ENCODE assay signal across 1 cellular context in the genomic region with DNA sequence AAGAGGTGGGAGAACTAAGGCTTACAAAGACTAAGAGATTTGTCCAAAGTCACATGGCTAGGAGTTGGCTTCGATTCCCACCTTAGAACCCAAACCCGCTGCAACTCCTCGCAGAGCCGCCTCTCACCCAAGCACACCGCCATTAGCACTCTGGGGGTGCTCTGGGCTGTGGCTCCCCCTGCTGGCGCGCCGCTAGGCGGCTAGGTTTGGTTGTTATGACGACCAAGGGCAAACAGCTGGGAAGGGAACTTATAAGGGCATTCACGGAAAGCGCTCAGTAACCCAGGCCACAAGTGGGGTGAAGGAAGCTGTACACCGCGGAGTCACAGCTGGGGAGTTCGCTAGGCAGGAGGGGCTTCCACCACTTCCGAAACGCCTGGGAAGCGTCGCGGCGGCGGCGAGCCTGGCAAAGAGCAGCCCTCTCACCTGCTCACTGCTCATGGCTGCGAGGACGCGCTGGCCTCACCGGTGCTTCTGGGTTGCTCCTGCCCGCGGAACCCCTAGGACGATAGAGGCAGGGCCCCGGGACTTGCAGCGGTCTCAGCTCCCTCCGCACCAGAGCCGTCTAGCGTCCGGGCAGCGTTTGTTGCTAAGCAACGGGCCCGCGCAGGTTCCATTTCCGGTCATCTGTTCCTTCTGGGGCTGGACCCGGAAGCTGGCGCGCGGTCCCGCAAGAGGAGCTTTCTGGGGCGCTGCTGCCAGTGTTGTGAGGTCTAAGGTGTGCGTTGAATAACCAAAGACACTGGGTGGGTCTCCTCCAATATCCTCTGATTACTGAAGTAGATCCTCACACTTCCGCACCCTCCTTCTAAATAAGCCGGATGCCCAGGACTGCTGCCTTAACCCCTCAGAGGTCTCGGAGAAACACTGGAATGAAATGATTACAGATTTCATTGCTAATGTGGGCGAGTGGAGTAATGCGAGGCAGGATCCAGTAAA.
TF ChIP-seq lines count a peak whose summit lies in the region.

A gene (minus strand): TSS at position 567 of the 939 bp plus-strand sequence. CDS start 126 bp downstream, at position 441.

TF ChIP-seq in GM12878, 131 proteins besides CTCF, POLR2A, EP300 and RAD21 (continued from another document and continues in another):
- TF ChIP-seq ZNF24 (IDR thresholded peaks at IDR 0.05), result no peak
- TF ChIP-seq ZSCAN29 (IDR thresholded peaks at IDR 0.05), result no peak
- no peak for TF ChIP-seq KAT2A (conservative IDR thresholded peaks at IDR 0.05; ENCODE audit: control insufficient read depth, low read depth, low read length)
- TF ChIP-seq, protein P1, sequence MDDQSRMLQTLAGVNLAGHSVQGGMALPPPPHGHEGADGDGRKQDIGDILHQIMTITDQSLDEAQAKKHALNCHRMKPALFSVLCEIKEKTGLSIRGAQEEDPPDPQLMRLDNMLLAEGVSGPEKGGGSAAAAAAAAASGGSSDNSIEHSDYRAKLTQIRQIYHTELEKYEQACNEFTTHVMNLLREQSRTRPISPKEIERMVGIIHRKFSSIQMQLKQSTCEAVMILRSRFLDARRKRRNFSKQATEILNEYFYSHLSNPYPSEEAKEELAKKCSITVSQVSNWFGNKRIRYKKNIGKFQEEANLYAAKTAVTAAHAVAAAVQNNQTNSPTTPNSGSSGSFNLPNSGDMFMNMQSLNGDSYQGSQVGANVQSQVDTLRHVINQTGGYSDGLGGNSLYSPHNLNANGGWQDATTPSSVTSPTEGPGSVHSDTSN (IDR thresholded peaks at IDR 0.05; ENCODE audit: insufficient replicate concordance, low read depth, low read length), result peak; percentile 19
- peak; percentile 77 for TF ChIP-seq GATAD2B (conservative IDR thresholded peaks at IDR 0.05; ENCODE audit: low read depth)
- TF ChIP-seq TCF3 (IDR thresholded peaks at IDR 0.05; ENCODE audit: borderline replicate concordance, insufficient read depth, low read depth, low read length), result 0 out of 2 replicates have a peak, but pooled peaks have one; percentile 47
- TF ChIP-seq, protein P2, sequence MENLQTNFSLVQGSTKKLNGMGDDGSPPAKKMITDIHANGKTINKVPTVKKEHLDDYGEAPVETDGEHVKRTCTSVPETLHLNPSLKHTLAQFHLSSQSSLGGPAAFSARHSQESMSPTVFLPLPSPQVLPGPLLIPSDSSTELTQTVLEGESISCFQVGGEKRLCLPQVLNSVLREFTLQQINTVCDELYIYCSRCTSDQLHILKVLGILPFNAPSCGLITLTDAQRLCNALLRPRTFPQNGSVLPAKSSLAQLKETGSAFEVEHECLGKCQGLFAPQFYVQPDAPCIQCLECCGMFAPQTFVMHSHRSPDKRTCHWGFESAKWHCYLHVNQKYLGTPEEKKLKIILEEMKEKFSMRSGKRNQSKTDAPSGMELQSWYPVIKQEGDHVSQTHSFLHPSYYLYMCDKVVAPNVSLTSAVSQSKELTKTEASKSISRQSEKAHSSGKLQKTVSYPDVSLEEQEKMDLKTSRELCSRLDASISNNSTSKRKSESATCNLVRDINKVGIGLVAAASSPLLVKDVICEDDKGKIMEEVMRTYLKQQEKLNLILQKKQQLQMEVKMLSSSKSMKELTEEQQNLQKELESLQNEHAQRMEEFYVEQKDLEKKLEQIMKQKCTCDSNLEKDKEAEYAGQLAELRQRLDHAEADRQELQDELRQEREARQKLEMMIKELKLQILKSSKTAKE (IDR thresholded peaks at IDR 0.05; ENCODE audit: low read depth, poor library complexity, severe bottlenecking), result no peak
- TF ChIP-seq WRNIP1 (IDR thresholded peaks at IDR 0.05; ENCODE audit: borderline replicate concordance, low read depth, low read length), result no peak
- TF ChIP-seq, protein P3, sequence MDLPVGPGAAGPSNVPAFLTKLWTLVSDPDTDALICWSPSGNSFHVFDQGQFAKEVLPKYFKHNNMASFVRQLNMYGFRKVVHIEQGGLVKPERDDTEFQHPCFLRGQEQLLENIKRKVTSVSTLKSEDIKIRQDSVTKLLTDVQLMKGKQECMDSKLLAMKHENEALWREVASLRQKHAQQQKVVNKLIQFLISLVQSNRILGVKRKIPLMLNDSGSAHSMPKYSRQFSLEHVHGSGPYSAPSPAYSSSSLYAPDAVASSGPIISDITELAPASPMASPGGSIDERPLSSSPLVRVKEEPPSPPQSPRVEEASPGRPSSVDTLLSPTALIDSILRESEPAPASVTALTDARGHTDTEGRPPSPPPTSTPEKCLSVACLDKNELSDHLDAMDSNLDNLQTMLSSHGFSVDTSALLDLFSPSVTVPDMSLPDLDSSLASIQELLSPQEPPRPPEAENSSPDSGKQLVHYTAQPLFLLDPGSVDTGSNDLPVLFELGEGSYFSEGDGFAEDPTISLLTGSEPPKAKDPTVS (IDR thresholded peaks at IDR 0.05; ENCODE audit: low read depth, low read length), result no peak
- no peak for TF ChIP-seq RBBP5 (conservative IDR thresholded peaks at IDR 0.05)
- TF ChIP-seq, protein P4, sequence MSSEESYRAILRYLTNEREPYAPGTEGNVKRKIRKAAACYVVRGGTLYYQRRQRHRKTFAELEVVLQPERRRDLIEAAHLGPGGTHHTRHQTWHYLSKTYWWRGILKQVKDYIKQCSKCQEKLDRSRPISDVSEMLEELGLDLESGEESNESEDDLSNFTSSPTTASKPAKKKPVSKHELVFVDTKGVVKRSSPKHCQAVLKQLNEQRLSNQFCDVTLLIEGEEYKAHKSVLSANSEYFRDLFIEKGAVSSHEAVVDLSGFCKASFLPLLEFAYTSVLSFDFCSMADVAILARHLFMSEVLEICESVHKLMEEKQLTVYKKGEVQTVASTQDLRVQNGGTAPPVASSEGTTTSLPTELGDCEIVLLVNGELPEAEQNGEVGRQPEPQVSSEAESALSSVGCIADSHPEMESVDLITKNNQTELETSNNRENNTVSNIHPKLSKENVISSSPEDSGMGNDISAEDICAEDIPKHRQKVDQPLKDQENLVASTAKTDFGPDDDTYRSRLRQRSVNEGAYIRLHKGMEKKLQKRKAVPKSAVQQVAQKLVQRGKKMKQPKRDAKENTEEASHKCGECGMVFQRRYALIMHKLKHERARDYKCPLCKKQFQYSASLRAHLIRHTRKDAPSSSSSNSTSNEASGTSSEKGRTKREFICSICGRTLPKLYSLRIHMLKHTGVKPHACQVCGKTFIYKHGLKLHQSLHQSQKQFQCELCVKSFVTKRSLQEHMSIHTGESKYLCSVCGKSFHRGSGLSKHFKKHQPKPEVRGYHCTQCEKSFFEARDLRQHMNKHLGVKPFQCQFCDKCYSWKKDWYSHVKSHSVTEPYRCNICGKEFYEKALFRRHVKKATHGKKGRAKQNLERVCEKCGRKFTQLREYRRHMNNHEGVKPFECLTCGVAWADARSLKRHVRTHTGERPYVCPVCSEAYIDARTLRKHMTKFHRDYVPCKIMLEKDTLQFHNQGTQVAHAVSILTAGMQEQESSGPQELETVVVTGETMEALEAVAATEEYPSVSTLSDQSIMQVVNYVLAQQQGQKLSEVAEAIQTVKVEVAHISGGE (CRISPR knock-in tag; IDR thresholded peaks at IDR 0.05), result no peak
- TF ChIP-seq TARDBP (IDR thresholded peaks at IDR 0.05; ENCODE audit: borderline replicate concordance), result peak; percentile 80; the same call in 1 of the 2 replicates
- no peak for TF ChIP-seq BRCA1 (IDR thresholded peaks at IDR 0.05; ENCODE audit: low read depth, low read length)
- TF ChIP-seq ZBED1 (IDR thresholded peaks at IDR 0.05; ENCODE audit: borderline replicate concordance), result no peak
- no peak for TF ChIP-seq NFYA (IDR thresholded peaks at IDR 0.05; ENCODE audit: borderline replicate concordance, low read depth, low read length)
- TF ChIP-seq CHD4 (IDR thresholded peaks at IDR 0.05), result no peak
- TF ChIP-seq, protein P5, sequence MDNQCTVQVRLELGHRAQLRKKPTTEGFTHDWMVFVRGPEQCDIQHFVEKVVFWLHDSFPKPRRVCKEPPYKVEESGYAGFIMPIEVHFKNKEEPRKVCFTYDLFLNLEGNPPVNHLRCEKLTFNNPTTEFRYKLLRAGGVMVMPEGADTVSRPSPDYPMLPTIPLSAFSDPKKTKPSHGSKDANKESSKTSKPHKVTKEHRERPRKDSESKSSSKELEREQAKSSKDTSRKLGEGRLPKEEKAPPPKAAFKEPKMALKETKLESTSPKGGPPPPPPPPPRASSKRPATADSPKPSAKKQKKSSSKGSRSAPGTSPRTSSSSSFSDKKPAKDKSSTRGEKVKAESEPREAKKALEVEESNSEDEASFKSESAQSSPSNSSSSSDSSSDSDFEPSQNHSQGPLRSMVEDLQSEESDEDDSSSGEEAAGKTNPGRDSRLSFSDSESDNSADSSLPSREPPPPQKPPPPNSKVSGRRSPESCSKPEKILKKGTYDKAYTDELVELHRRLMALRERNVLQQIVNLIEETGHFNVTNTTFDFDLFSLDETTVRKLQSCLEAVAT (IDR thresholded peaks at IDR 0.05), result 0 out of 2 replicates have a peak, but pooled peaks have one; percentile 24
- TF ChIP-seq ASH2L (IDR thresholded peaks at IDR 0.05; ENCODE audit: borderline replicate concordance, low read depth), result no peak
- TF ChIP-seq ZNF274 (IDR thresholded peaks at IDR 0.05; ENCODE audit: insufficient read depth, insufficient read length), result no peak
- TF ChIP-seq BHLHE40 (IDR thresholded peaks at IDR 0.05; ENCODE audit: borderline replicate concordance in 1 of 2, low read depth in 2 of 2, low read length in 1 of 2), result peak in 1 of 2 experiments; percentile 40; a peak in 1 of 4 replicates
- TF ChIP-seq RUNX3 (IDR thresholded peaks at IDR 0.05; ENCODE audit: low read length), result peak; percentile 52; the same call in 1 of the 2 replicates
- TF ChIP-seq, protein P6, sequence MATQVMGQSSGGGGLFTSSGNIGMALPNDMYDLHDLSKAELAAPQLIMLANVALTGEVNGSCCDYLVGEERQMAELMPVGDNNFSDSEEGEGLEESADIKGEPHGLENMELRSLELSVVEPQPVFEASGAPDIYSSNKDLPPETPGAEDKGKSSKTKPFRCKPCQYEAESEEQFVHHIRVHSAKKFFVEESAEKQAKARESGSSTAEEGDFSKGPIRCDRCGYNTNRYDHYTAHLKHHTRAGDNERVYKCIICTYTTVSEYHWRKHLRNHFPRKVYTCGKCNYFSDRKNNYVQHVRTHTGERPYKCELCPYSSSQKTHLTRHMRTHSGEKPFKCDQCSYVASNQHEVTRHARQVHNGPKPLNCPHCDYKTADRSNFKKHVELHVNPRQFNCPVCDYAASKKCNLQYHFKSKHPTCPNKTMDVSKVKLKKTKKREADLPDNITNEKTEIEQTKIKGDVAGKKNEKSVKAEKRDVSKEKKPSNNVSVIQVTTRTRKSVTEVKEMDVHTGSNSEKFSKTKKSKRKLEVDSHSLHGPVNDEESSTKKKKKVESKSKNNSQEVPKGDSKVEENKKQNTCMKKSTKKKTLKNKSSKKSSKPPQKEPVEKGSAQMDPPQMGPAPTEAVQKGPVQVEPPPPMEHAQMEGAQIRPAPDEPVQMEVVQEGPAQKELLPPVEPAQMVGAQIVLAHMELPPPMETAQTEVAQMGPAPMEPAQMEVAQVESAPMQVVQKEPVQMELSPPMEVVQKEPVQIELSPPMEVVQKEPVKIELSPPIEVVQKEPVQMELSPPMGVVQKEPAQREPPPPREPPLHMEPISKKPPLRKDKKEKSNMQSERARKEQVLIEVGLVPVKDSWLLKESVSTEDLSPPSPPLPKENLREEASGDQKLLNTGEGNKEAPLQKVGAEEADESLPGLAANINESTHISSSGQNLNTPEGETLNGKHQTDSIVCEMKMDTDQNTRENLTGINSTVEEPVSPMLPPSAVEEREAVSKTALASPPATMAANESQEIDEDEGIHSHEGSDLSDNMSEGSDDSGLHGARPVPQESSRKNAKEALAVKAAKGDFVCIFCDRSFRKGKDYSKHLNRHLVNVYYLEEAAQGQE (IDR thresholded peaks at IDR 0.05; ENCODE audit: low read depth, low read length), result 0 out of 2 replicates have a peak, but pooled peaks have one; percentile 30
- TF ChIP-seq ZNF384 (IDR thresholded peaks at IDR 0.05; ENCODE audit: borderline replicate concordance, low read depth, low read length), result no peak
- TF ChIP-seq SREBF2 (IDR thresholded peaks at IDR 0.05; ENCODE audit: low read length), result 0 out of 2 replicates have a peak, but pooled peaks have one; percentile 16
- TF ChIP-seq RAD51 (IDR thresholded peaks at IDR 0.05), result peak; percentile 58
- peak; percentile 53; the same call in 1 of the 2 replicates for TF ChIP-seq BACH1 (IDR thresholded peaks at IDR 0.05; ENCODE audit: borderline replicate concordance)
- TF ChIP-seq, protein P7, sequence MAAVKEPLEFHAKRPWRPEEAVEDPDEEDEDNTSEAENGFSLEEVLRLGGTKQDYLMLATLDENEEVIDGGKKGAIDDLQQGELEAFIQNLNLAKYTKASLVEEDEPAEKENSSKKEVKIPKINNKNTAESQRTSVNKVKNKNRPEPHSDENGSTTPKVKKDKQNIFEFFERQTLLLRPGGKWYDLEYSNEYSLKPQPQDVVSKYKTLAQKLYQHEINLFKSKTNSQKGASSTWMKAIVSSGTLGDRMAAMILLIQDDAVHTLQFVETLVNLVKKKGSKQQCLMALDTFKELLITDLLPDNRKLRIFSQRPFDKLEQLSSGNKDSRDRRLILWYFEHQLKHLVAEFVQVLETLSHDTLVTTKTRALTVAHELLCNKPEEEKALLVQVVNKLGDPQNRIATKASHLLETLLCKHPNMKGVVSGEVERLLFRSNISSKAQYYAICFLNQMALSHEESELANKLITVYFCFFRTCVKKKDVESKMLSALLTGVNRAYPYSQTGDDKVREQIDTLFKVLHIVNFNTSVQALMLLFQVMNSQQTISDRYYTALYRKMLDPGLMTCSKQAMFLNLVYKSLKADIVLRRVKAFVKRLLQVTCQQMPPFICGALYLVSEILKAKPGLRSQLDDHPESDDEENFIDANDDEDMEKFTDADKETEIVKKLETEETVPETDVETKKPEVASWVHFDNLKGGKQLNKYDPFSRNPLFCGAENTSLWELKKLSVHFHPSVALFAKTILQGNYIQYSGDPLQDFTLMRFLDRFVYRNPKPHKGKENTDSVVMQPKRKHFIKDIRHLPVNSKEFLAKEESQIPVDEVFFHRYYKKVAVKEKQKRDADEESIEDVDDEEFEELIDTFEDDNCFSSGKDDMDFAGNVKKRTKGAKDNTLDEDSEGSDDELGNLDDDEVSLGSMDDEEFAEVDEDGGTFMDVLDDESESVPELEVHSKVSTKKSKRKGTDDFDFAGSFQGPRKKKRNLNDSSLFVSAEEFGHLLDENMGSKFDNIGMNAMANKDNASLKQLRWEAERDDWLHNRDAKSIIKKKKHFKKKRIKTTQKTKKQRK (IDR thresholded peaks at IDR 0.05; ENCODE audit: low read depth, low read length), result no peak
- 0 out of 2 replicates have a peak, but pooled peaks have one; percentile 6 for TF ChIP-seq CHD1 (IDR thresholded peaks at IDR 0.05; ENCODE audit: low read depth, low read length)
- peak; percentile 57 for TF ChIP-seq NR2F1 (conservative IDR thresholded peaks at IDR 0.05)
- TF ChIP-seq ZNF622 (IDR thresholded peaks at IDR 0.05), result no peak
- peak; percentile 94 for TF ChIP-seq SRF (IDR thresholded peaks at IDR 0.05; ENCODE audit: low read depth in 2 of 2, low read length in 2 of 2)
- peak; percentile 75; the same call in 1 of the 2 replicates for TF ChIP-seq ZNF207 (IDR thresholded peaks at IDR 0.05; ENCODE audit: borderline replicate concordance)
- no peak; the same call in 1 of the 2 replicates for TF ChIP-seq CREB1 (IDR thresholded peaks at IDR 0.05; ENCODE audit: low read depth)
- TF ChIP-seq MEF2A (IDR thresholded peaks at IDR 0.05; ENCODE audit: insufficient read depth, low read depth, low read length), result 0 out of 2 replicates have a peak, but pooled peaks have one; percentile 33
- TF ChIP-seq MEF2B (IDR thresholded peaks at IDR 0.05; ENCODE audit: partially characterized antibody, poor library complexity, severe bottlenecking), result peak; percentile 54
- no peak for TF ChIP-seq HCFC1 (IDR thresholded peaks at IDR 0.05; ENCODE audit: low read length)
- no peak for TF ChIP-seq BCL11A (IDR thresholded peaks at IDR 0.05; ENCODE audit: low read depth, low read length)
- TF ChIP-seq GABPA (IDR thresholded peaks at IDR 0.05; ENCODE audit: low read depth), result peak; percentile 79
- no peak for TF ChIP-seq IRF4 (IDR thresholded peaks at IDR 0.05; ENCODE audit: low read depth, low read length)
- TF ChIP-seq PML (IDR thresholded peaks at IDR 0.05; ENCODE audit: low read length), result no peak
- peak; percentile 89 for TF ChIP-seq MXI1 (IDR thresholded peaks at IDR 0.05; ENCODE audit: low read depth, low read length)
